Comparison of ENCODE assay signal across 22 cellular contexts in the genomic region with DNA sequence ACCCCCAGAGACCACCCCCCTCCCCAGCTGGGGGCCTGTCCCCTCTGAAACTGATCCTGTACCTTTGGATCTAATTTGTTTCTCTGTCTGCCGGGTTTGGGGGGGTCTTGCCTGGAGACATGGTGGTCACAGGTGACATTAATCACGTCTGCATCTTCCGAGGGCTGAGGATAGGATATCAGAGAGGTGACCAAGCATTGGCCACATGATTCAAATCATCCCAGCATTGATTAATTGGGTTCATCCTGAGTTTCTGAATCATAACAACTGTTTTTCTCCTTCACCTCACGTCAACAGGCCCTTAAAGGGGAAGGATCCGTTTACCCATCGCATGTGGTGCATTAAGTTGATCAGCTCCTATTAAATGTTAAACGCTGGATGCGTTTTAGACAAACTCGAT.
DNase-seq lines count a peak whose midpoint lies in the region; ATAC-seq and TF ChIP-seq lines count a peak whose summit lies in the region.
"Had no signal": no experiment of that assay in that cellular context is flagged by ENCODE, and none has a peak within 500 bp of the region (broad histone marks: within the 10 kb centered on the region; RNA-seq: fewer than 3 reads in every experiment).

No MANE protein-coding gene starts in this region.

- H3K27ac ChIP-seq in breast epithelium (peak overlapping the region; percentile 58 to 86), trophoblast cell (ENCODE audit: low read depth, low read length) (no peak overlapping the region)
- H3K27ac ChIP-seq: 22Rv1, HL-60, PC-9 had no signal

- WGBS in trophoblast cell (ENCODE audit: extremely low coverage, insufficient coverage, insufficient read length), result no CpG with 5 or more reads among the region's 9 CpGs

- H3K36me3 Mint-ChIP-seq in MCF 10A (ENCODE audit: insufficient read depth, unreplicated experiment), result no peaks in the 10 kb centered on the region
- H3K36me3 Mint-ChIP-seq: CD8-positive, alpha-beta T cell had no signal

- no peak overlapping the region for H3K4me2 ChIP-seq in trophoblast cell (ENCODE audit: low read length)
- H3K4me2 ChIP-seq: PC-9 had no signal

- peak overlapping the region; percentile 29 for H3K14ac ChIP-seq in trophoblast cell (ENCODE audit: low read length)

- no peaks in the 10 kb centered on the region for H3K27me3 ChIP-seq in breast epithelium
- no peaks in the 10 kb centered on the region for H3K27me3 ChIP-seq in trophoblast cell (ENCODE audit: insufficient read depth, low read length)
- H3K27me3 ChIP-seq: MG63 had no signal

- peak overlapping the region; percentile 48 for H3K4ac ChIP-seq in trophoblast cell (ENCODE audit: low read depth, low read length)

- H4K12ac ChIP-seq in trophoblast cell (ENCODE audit: low read depth, low read length), result no peak overlapping the region

- peak overlapping the region; percentile 32 for H2BK12ac ChIP-seq in trophoblast cell (ENCODE audit: low read length)

- no peaks in the 10 kb centered on the region for H3K4me1 Mint-ChIP-seq in MCF 10A (ENCODE audit: insufficient read depth, unreplicated experiment)

- H3K9me3 ChIP-seq in breast epithelium, result no peaks in the 10 kb centered on the region
- H3K9me3 ChIP-seq in trophoblast cell (ENCODE audit: insufficient read depth, low read depth, low read length), result no peaks in the 10 kb centered on the region
- H3K9me3 ChIP-seq: MG63 had no signal

- DNase-seq in breast epithelium (ENCODE audit: low spot score in 2 of 2), result no peak
- no peak for DNase-seq in MCF 10A (ENCODE audit: unreplicated experiment)
- DNase-seq in foreskin fibroblast, result peak; percentile 36 to 67
- DNase-seq in trophoblast cell, result no peak
- no peak for DNase-seq in NCI-H1417 treated with DMSO at 0.1 percent for 48 hours (lab: John Stamatoyannopoulos, UW)
- no peak for DNase-seq in activated effector memory CD4-positive, alpha-beta T cell treated with Interleukin-2 at 50 U/mL for 16 hours
- no peak for DNase-seq in OCI-M1 (lab: John Stamatoyannopoulos, UW)
- DNase-seq: CD8-positive, alpha-beta T cell; DND-41; GDM1; KG1; MG63; NCI-H1092 treated with DMSO at 0.1 percent for 48 hours; NCI-H187; NCI-H446 treated with DMSO at 0.1 percent for 48 hours; NCI-H748 treated with DMSO at 0.1 percent for 48 hours; PC-9 had no signal

- H2BK120ac ChIP-seq in trophoblast cell (ENCODE audit: insufficient read depth, low read length, poor library complexity), result peak overlapping the region; percentile 35

- peak overlapping the region; percentile 54 for H3K18ac ChIP-seq in trophoblast cell (ENCODE audit: low read length)

- intact Hi-C loops in breast epithelium (cut with DNase I; ENCODE audit: low total_unique reads) (no loop called here), MCF 10A (cut with micrococcal nuclease) (no loop called here)

- TF ChIP-seq CTCF in breast epithelium (IDR thresholded peaks at IDR 0.05) (no peak), MCF 10A (IDR thresholded peaks at IDR 0.05; ENCODE audit: unreplicated experiment) (no peak), foreskin fibroblast (IDR thresholded peaks at IDR 0.05; ENCODE audit: low read depth, low read length) (no peak)

- H2AFZ ChIP-seq in trophoblast cell (ENCODE audit: insufficient read depth, low read length, poor library complexity), result no peak overlapping the region
- H2AFZ ChIP-seq: PC-9 had no signal

- no TSS peak for BruUV-seq in MCF 10A (replicated peaks; lab: Mats Ljungman, UMichigan)

- H3K27me3 Mint-ChIP-seq in MCF 10A (ENCODE audit: insufficient read depth, unreplicated experiment), result no peaks in the 10 kb centered on the region

- H3K4me1 ChIP-seq in breast epithelium (no peaks in the 10 kb centered on the region), trophoblast cell (ENCODE audit: control insufficient read depth in 1 of 2, insufficient read depth in 2 of 2, low read length in 2 of 2) (peaks cover 20 to 30% of the 10 kb centered on the region in 2 experiments)

- CTCF ChIA-PET in MCF 10A (lab: Yijun Ruan, JAX), result interaction anchor here (0.6 kb wide), 1 partner anchor 394 kb away, joined by 3 read pairs; no protein-coding TSS in a partner anchor

- peaks cover 4% of the 10 kb centered on the region for H3K79me2 ChIP-seq in trophoblast cell (ENCODE audit: control insufficient read depth, insufficient read depth, low read length, poor library complexity)

- POLR2A ChIA-PET in MCF 10A (lab: Yijun Ruan, JAX), result no interaction called here

- no peak overlapping the region for H3K9ac ChIP-seq in trophoblast cell (ENCODE audit: low read length)

- H3K23ac ChIP-seq in trophoblast cell (ENCODE audit: low read length), result no peak overlapping the region

- no peak for ATAC-seq in GM21381 (IDR thresholded peaks at IDR 0.05; ENCODE audit: unreplicated experiment)
- ATAC-seq: CD8-positive, alpha-beta T cell; Right ventricle myocardium inferior; SK-N-SH treated with all-trans-retinoic acid at 6 μM for 48 hours had no signal

- peak overlapping the region; percentile 51 for H2BK5ac ChIP-seq in trophoblast cell (ENCODE audit: low read depth, low read length, poor library complexity)

- no peak overlapping the region for H3K4me3 Mint-ChIP-seq in MCF 10A (ENCODE audit: unreplicated experiment)
- H3K4me3 Mint-ChIP-seq: CD8-positive, alpha-beta T cell had no signal

- peak overlapping the region; percentile 33 for H4K8ac ChIP-seq in trophoblast cell (ENCODE audit: low read depth, low read length)

- H3K79me1 ChIP-seq in trophoblast cell (ENCODE audit: low read length), result peaks cover 19% of the 10 kb centered on the region

- no peak for TF ChIP-seq POLR2A in breast epithelium (IDR thresholded peaks at IDR 0.05)

- H3K4me3 ChIP-seq in breast epithelium (peak overlapping the region in 1 of 3 donors; percentile 13), foreskin fibroblast (ENCODE audit: low read depth in 1 of 2, low read length in 2 of 2) (no peak overlapping the region), trophoblast cell (ENCODE audit: low read depth, low read length) (no peak overlapping the region)
- H3K4me3 ChIP-seq: MG63, PC-9 had no signal

- H3K27ac Mint-ChIP-seq in MCF 10A (ENCODE audit: low read depth, unreplicated experiment), result no peak overlapping the region
- H3K27ac Mint-ChIP-seq: CD8-positive, alpha-beta T cell had no signal

- H3K9me3 Mint-ChIP-seq in MCF 10A (ENCODE audit: unreplicated experiment), result no peaks in the 10 kb centered on the region
- H3K9me3 Mint-ChIP-seq: CD8-positive, alpha-beta T cell had no signal

- peak overlapping the region; percentile 69 for H2AK5ac ChIP-seq in trophoblast cell (ENCODE audit: low read length)

- no peaks in the 10 kb centered on the region for H3K36me3 ChIP-seq in breast epithelium
- no peaks in the 10 kb centered on the region for H3K36me3 ChIP-seq in trophoblast cell (ENCODE audit: control insufficient read depth in 1 of 2, insufficient read depth in 2 of 2, low read length in 2 of 2)
- H3K36me3 ChIP-seq: MG63 had no signal

- H4K91ac ChIP-seq in trophoblast cell (ENCODE audit: low read depth, low read length), result peak overlapping the region; percentile 74

Comparison
In these comparisons a context has a peak if more than half of its experiments do, and no peak if none do; other contexts are left out.
1. DNase-seq: peak in foreskin fibroblast (2 of 2); none in breast epithelium (0 of 2), MCF 10A (single experiment), trophoblast cell (0 of 2), NCI-H1417 treated with DMSO at 0.1 percent for 48 hours (single experiment), activated effector memory CD4-positive, alpha-beta T cell treated with Interleukin-2 at 50 U/mL for 16 hours (single experiment) and OCI-M1 (single experiment).